Comparison of ENCODE assay signal across 19 cellular contexts in the genomic region with DNA sequence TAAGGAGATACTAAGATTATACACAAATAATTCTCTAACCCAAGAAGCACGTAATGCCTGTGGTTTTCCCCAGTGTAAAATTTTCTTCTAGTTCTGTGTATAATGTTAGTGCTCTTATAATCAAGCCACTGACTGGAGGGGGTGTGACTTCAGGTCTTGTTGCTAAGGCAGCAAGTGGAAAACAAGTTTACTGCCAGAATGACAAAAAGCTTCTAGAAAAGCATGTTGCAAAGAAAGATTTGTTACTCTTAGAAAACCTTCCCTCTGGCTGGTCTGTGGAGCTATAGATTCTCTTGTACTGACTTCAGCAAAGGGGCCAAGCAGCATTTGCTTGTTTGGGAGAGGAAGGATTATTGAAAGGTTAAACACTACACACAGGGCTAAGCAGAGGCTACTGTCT.
DNase-seq lines count a peak whose midpoint lies in the region; ATAC-seq, FAIRE-seq and TF ChIP-seq lines count a peak whose summit lies in the region.
"Had no signal": no experiment of that assay in that cellular context is flagged by ENCODE, and none has a peak within 500 bp of the region (broad histone marks: within the 10 kb centered on the region; RNA-seq: fewer than 3 reads in every experiment).

No MANE protein-coding gene starts in this region.

- no peaks in the 10 kb centered on the region for H3K27me3 ChIP-seq in fibroblast of lung (ENCODE audit: control insufficient read depth, insufficient read depth, low read length)
- H3K27me3 ChIP-seq: BLaER1 treated with 17β-estradiol and CSF1 and Interleukin-3, amounts not matched to agents 10 nM and 100 nM; ovary; SJCRH30 had no signal

- H3K4me3 ChIP-seq in fibroblast of lung (replicated peaks in 1 of 4; ENCODE audit: control extremely low read depth in 1 of 4, insufficient read depth in 1 of 4, low read depth in 3 of 4, low read length in 4 of 4), result no peak overlapping the region
- H3K4me3 ChIP-seq: BLaER1 treated with 17β-estradiol and CSF1 and Interleukin-3, amounts not matched to agents 10 nM and 100 nM; lower lobe of right lung; ovary; SJCRH30 had no signal

- ATAC-seq in left colon, result no peak
- ATAC-seq in GM19452 (IDR thresholded peaks at IDR 0.05; ENCODE audit: unreplicated experiment), result no peak
- ATAC-seq in HG02938 (IDR thresholded peaks at IDR 0.05; ENCODE audit: unreplicated experiment), result no peak
- ATAC-seq: stimulated activated memory B cell treated with anti-CD40 and anti-IgM and Interleukin-4, amounts not matched to agents 10 μg/mL and 1 μg/mL and 100 μg/mL, for 72 hours had no signal

- H3K9ac ChIP-seq in fibroblast of lung (ENCODE audit: insufficient read depth, low read length), result no peak overlapping the region
- H3K9ac ChIP-seq: BLaER1 treated with 17β-estradiol and CSF1 and Interleukin-3, amounts not matched to agents 10 nM and 100 nM had no signal

- H3K79me2 ChIP-seq in fibroblast of lung (ENCODE audit: control insufficient read depth, insufficient read depth, low read length), result no peaks in the 10 kb centered on the region

- H3K9me3 ChIP-seq in fibroblast of lung (ENCODE audit: control insufficient read depth, insufficient read depth, low read depth, low read length), result no peaks in the 10 kb centered on the region
- H3K9me3 ChIP-seq: BLaER1 treated with 17β-estradiol and CSF1 and Interleukin-3, amounts not matched to agents 10 nM and 100 nM; lower lobe of right lung; ovary; SJCRH30 had no signal

- H4K20me1 ChIP-seq in fibroblast of lung (ENCODE audit: control insufficient read depth, extremely low read depth, insufficient read depth, low read length), result no peaks in the 10 kb centered on the region

- H3K4me1 ChIP-seq in fibroblast of lung (ENCODE audit: control insufficient read depth, extremely low read depth, insufficient read depth, low read length), result peaks cover 6% of the 10 kb centered on the region

- H3K27ac ChIP-seq in fibroblast of lung (ENCODE audit: insufficient read depth, low read length), result no peak overlapping the region
- H3K27ac ChIP-seq: BLaER1 treated with 17β-estradiol and CSF1 and Interleukin-3, amounts not matched to agents 10 nM and 100 nM; lower lobe of right lung; ovary; SJCRH30 had no signal

- no peak for FAIRE-seq in RCC 7860 (lab: Jason Lieb, UNC)

- H3K36me3 ChIP-seq in fibroblast of lung (ENCODE audit: control insufficient read depth, insufficient read depth, low read length), result no peaks in the 10 kb centered on the region
- H3K36me3 ChIP-seq: BLaER1 treated with 17β-estradiol and CSF1 and Interleukin-3, amounts not matched to agents 10 nM and 100 nM; lower lobe of right lung; ovary; SJCRH30 had no signal

- TF ChIP-seq CTCF in fibroblast of lung (conservative IDR thresholded peaks at IDR 0.05 in 1 of 2, IDR thresholded peaks at IDR 0.05 in 1 of 2; ENCODE audit: low read depth in 1 of 2, low read length in 2 of 2), result no peak

- intact Hi-C loops in left colon (cut with DNase I, micrococcal nuclease), result no loop called here

- no peak overlapping the region for H3K4me2 ChIP-seq in fibroblast of lung (ENCODE audit: extremely low read depth, insufficient read depth, low read length)
- H3K4me2 ChIP-seq: BLaER1 treated with 17β-estradiol and CSF1 and Interleukin-3, amounts not matched to agents 10 nM and 100 nM had no signal

- H2AFZ ChIP-seq in fibroblast of lung (ENCODE audit: low read length), result no peak overlapping the region

- DNase-seq in AG20443 (ENCODE audit: low spot score) (peak; percentile 57), RCC 7860 (ENCODE audit: low spot score) (peak; percentile 37), fibroblast of lung (ENCODE audit: low read depth in 2 of 2) (peak; percentile 30 to 94), myocyte (ENCODE audit: low read depth) (peak; percentile 32), AML-193 (lab: John Stamatoyannopoulos, UW) (no peak), left colon (no peak)
- DNase-seq: activated naive CD8-positive, alpha-beta T cell treated with anti-CD3 and anti-CD28 coated beads for 36 hours; effector CD4-positive, alpha-beta T cell; glutamatergic neuron; Karpas-422; lower lobe of right lung; NCI-H1694 treated with DMSO at 0.1 percent for 48 hours; NCI-H82; ovary; SJCRH30 had no signal

Comparison
In these comparisons a context has a peak if more than half of its experiments do, and no peak if none do; other contexts are left out.
1. DNase-seq: peak in AG20443 (single experiment), RCC 7860 (single experiment), fibroblast of lung (2 of 2) and myocyte (single experiment); none in AML-193 (0 of 2) and left colon (0 of 2).